Comparison of ENCODE assay signal across 8 cellular contexts in genomic region chr2:95401480-95401879, GRCh38. TPM values are rescaled to one million over a fixed set of nuclear protein-coding genes. Genes with fewer than 3 reads are reported as not detected.
DNase-seq lines count a peak whose midpoint lies in the region; FAIRE-seq and TF ChIP-seq lines count a peak whose summit lies in the region.

No MANE protein-coding gene starts in this region.

- no peaks in the 10 kb centered on the region for H3K9me3 Mint-ChIP-seq in activated CD4-positive, alpha-beta T cell treated with anti-CD3 and anti-CD28 coated beads, Interleukin-2, amount 10 ng/mL, durations not matched to agents 24 days and 14 days
- no peaks in the 10 kb centered on the region for H3K9me3 Mint-ChIP-seq in activated naive CD8-positive, alpha-beta T cell (ENCODE audit: low read depth)

- H3K9me3 ChIP-seq in keratinocyte (ENCODE audit: control insufficient read depth, low read depth, low read length) = no peaks in the 10 kb centered on the region
- H3K9me3 ChIP-seq in stomach smooth muscle (ENCODE audit: control insufficient read depth in 2 of 2, low read length in 2 of 2) = no peaks in the 10 kb centered on the region

- dilution Hi-C loops in keratinocyte (cut with MboI; ENCODE audit: extremely low pct_ligation_motif_present, low sequenced_read_pairs) = no loop called here

- no peak for DNase-seq in activated CD4-positive, alpha-beta T cell treated with anti-CD3 and anti-CD28 coated beads, Interleukin-2, amount 10 ng/mL, durations not matched to agents 24 days and 14 days
- DNase-seq in activated CD4-positive, alpha-beta T cell treated with anti-CD3 and anti-CD28 coated beads for 1 hour = no peak
- DNase-seq in keratinocyte (ENCODE audit: low read depth, low spot score) (no peak), GM10266 (ENCODE audit: extremely low spot score) (no peak), NCI-H2227 treated with DMSO at 0.1 percent for 48 hours (lab: John Stamatoyannopoulos, UW) (no peak), C1 segment of cervical spinal cord (lab: John Stamatoyannopoulos, UW) (no peak)

- H3K79me2 ChIP-seq in keratinocyte (ENCODE audit: control insufficient read depth, insufficient read depth, low read length) = peaks cover 17% of the 10 kb centered on the region

- H3K4me3 ChIP-seq in keratinocyte (ENCODE audit: control insufficient read depth in 2 of 3, extremely low read depth in 1 of 3, insufficient read depth in 2 of 3, low read depth in 1 of 3, low read length in 3 of 3) (peak overlapping the region; percentile 90 to 99 (median 92)), stomach smooth muscle (ENCODE audit: low read length in 2 of 2) (peak overlapping the region; percentile 95 to 96)

- H3K27me3 ChIP-seq in keratinocyte (ENCODE audit: control insufficient read depth, extremely low read depth, insufficient read depth, low read length) (no peaks in the 10 kb centered on the region), stomach smooth muscle (ENCODE audit: control insufficient read depth in 1 of 2, insufficient read depth in 2 of 2, low read length in 2 of 2) (no peaks in the 10 kb centered on the region)

- H3K27me3 Mint-ChIP-seq in activated CD4-positive, alpha-beta T cell treated with anti-CD3 and anti-CD28 coated beads, Interleukin-2, amount 10 ng/mL, durations not matched to agents 24 days and 14 days = peaks cover 1% of the 10 kb centered on the region
- no peaks in the 10 kb centered on the region for H3K27me3 Mint-ChIP-seq in activated naive CD8-positive, alpha-beta T cell

- H3K27ac ChIP-seq in keratinocyte (ENCODE audit: control insufficient read depth, insufficient read depth, low read length) (no peak overlapping the region), stomach smooth muscle (ENCODE audit: low read length) (no peak overlapping the region)

- H3K27ac Mint-ChIP-seq in activated CD4-positive, alpha-beta T cell treated with anti-CD3 and anti-CD28 coated beads, Interleukin-2, amount 10 ng/mL, durations not matched to agents 24 days and 14 days = peak overlapping the region; percentile 97
- H3K27ac Mint-ChIP-seq in activated naive CD8-positive, alpha-beta T cell = peak overlapping the region; percentile 22

- no peaks in the 10 kb centered on the region for H3K36me3 ChIP-seq in keratinocyte (ENCODE audit: control insufficient read depth in 2 of 2, extremely low read depth in 1 of 2, insufficient read depth in 2 of 2, low read length in 2 of 2)
- no peaks in the 10 kb centered on the region for H3K36me3 ChIP-seq in stomach smooth muscle (ENCODE audit: control insufficient read depth in 2 of 2, insufficient read depth in 2 of 2, low read length in 2 of 2)

- H3K4me2 ChIP-seq in keratinocyte (ENCODE audit: control insufficient read depth, extremely low read depth, insufficient read depth, low read depth, low read length) = peak overlapping the region; percentile 94

- intact Hi-C loops in activated CD4-positive, alpha-beta T cell treated with anti-CD3 and anti-CD28 coated beads, Interleukin-2, amount 10 ng/mL, durations not matched to agents 24 days and 14 days (cut with micrococcal nuclease) = loop anchor here (5.0 kb wide), 2 partner anchors 194 to 326 kb away; partner anchors contain the start of gene ZNF892

- TF ChIP-seq CTCF in keratinocyte (optimal IDR thresholded peaks at IDR 0.05 in 1 of 3, IDR thresholded peaks at IDR 0.05 in 1 of 3, conservative IDR thresholded peaks at IDR 0.05 in 1 of 3; ENCODE audit: extremely low read depth in 1 of 3, insufficient read depth in 2 of 3, low read length in 3 of 3) (no peak), GM10266 (IDR thresholded peaks at IDR 0.05; ENCODE audit: control insufficient read depth, insufficient read depth, low read depth, missing control alignments) (no peak)

- H2AFZ ChIP-seq in keratinocyte (ENCODE audit: control insufficient read depth, low read length) = peak overlapping the region; percentile 96

- H3K4me1 Mint-ChIP-seq in activated CD4-positive, alpha-beta T cell treated with anti-CD3 and anti-CD28 coated beads, Interleukin-2, amount 10 ng/mL, durations not matched to agents 24 days and 14 days = peaks cover 20% of the 10 kb centered on the region
- H3K4me1 Mint-ChIP-seq in activated naive CD8-positive, alpha-beta T cell (ENCODE audit: low read depth) = peaks cover 21% of the 10 kb centered on the region

- H3K9ac ChIP-seq in keratinocyte (ENCODE audit: control insufficient read depth, extremely low read depth, insufficient read depth, low read length) = peak overlapping the region; percentile 94
- peak overlapping the region; percentile 86 to 93 for H3K9ac ChIP-seq in stomach smooth muscle (ENCODE audit: low read length in 2 of 2)

- no peaks in the 10 kb centered on the region for H4K20me1 ChIP-seq in keratinocyte (ENCODE audit: control insufficient read depth, extremely low read depth, insufficient read depth, low read length)

- peaks cover 2% of the 10 kb centered on the region for H3K36me3 Mint-ChIP-seq in activated CD4-positive, alpha-beta T cell treated with anti-CD3 and anti-CD28 coated beads, Interleukin-2, amount 10 ng/mL, durations not matched to agents 24 days and 14 days (ENCODE audit: low read depth)
- no peaks in the 10 kb centered on the region for H3K36me3 Mint-ChIP-seq in activated naive CD8-positive, alpha-beta T cell

- H3K4me1 ChIP-seq in keratinocyte (ENCODE audit: control insufficient read depth, extremely low read depth, insufficient read depth, low read length) (peaks cover 15% of the 10 kb centered on the region), stomach smooth muscle (ENCODE audit: control insufficient read depth, insufficient read depth, low read length) (peaks cover 10% of the 10 kb centered on the region)

- H3K9me1 ChIP-seq in keratinocyte (ENCODE audit: control insufficient read depth, extremely low read depth, insufficient read depth, low read length) = no peaks in the 10 kb centered on the region

- peak overlapping the region; percentile 96 for H3K4me3 Mint-ChIP-seq in activated CD4-positive, alpha-beta T cell treated with anti-CD3 and anti-CD28 coated beads, Interleukin-2, amount 10 ng/mL, durations not matched to agents 24 days and 14 days
- peak overlapping the region; percentile 96 for H3K4me3 Mint-ChIP-seq in activated naive CD8-positive, alpha-beta T cell

- FAIRE-seq in keratinocyte (lab: Jason Lieb, UNC) = no peak

RNA-seq across cellular contexts. Expression of gene FAHD2A, which starts 1.0 kb away (rescaled TPM):
- total RNA-seq in activated CD4-positive, alpha-beta T cell treated with anti-CD3 and anti-CD28 coated beads, Interleukin-2, amount 10 ng/mL, durations not matched to agents 24 days and 14 days = 35.8 and 36.0 TPM in 2 replicates
- 25.0 to 28.2 TPM (median 27.2 TPM) in 3 replicates for polyA plus RNA-seq in keratinocyte
- polyA plus RNA-seq in keratinocyte (2011; ENCODE audit: low read depth) = 7.0 TPM
- 17.0 and 24.2 TPM in 2 replicates for polyA plus RNA-seq in keratinocyte (2011; cell fraction: cytosol; rRNA removed)
- 33.6 and 43.0 TPM in 2 replicates for polyA plus RNA-seq in keratinocyte (2011; cell fraction: nucleus; rRNA removed)
- 14.5 and 21.1 TPM in 2 replicates for polyA plus RNA-seq in keratinocyte (2012; ENCODE audit: low replicate concordance)
- polyA minus RNA-seq in keratinocyte = 17.5 to 26.9 TPM (median 21.2 TPM) in 3 replicates
- polyA minus RNA-seq in keratinocyte (2011; cell fraction: cytosol; rRNA and poly(A)+ RNA removed) = 27.2 TPM
- 9.4 and 14.2 TPM in 2 replicates for polyA minus RNA-seq in keratinocyte (2011; cell fraction: nucleus; rRNA and poly(A)+ RNA removed)
